In genomic region chr11:63563201-63564055, GRCh38 we compare ENCODE assay signal across 1 cellular context.
TF ChIP-seq lines count a peak whose summit lies in the region.

Gene PLAAT2, minus strand, starts transcription at chr11:63563379. Its CDS starts 55 bp downstream, at chr11:63563324.

TF ChIP-seq in A549, 52 proteins besides CTCF, POLR2A, EP300 and RAD21 (continued from another document):
- TF ChIP-seq ZNF302 (CRISPR knock-in tag; IDR thresholded peaks at IDR 0.05), result no peak
